8 cellular contexts compared by ENCODE assay signal in the genomic region with DNA sequence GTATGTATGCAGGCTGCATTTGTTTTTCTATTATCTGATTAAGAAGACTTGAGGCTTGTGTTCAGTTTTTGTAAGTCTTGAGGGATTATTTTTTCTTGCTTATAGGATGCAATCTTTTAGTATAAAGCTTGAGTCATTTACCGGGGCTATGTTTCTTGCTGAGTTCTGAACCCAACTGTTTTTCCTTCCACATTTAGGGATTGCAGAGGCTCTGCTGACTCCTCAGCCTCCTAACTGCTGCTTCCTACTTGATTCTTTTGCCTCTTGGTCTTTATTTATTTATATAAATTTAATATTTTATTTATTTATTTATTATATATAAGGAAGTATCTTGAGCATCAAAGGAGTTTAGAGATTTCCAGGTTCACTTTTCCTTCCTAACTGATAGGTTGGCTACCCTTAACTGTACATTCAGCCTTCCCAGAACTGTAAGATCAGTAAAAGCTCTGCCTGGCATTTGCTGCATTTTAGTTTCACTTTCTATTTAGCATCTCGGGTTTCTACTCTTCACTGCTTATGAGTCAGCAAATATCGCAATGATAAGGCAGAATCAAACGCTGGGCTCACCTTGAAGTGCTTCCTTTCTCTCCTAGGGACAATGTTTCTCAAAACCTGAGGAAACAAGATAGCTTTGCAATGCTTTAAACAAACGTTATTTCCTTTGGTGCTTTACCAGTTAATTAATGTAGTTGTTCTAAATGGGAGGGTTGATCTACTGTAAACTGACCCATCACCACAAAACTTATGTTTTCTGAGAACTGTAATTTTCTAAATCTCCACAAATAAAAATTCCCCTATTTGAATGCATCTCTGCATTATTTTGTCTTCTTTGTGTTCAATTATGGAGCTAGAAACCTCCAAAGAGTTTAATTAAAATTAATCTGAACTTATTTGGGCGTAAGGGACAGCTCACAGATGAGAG.
A peak's percentile ranks its signal among the peaks of the same experiment; 100 is the strongest.
DNase-seq lines count a peak whose midpoint lies in the region; ATAC-seq and TF ChIP-seq lines count a peak whose summit lies in the region.

No MANE protein-coding gene starts in this region.

- H3K9me3 ChIP-seq in DND-41 (ENCODE audit: insufficient read depth, low read length, severe bottlenecking) = no peaks in the 10 kb centered on the region
- H3K9me3 ChIP-seq in right cardiac atrium (ENCODE audit: control insufficient read depth, low read length) = no peaks in the 10 kb centered on the region

- WGBS in right cardiac atrium = 20% methylated on average over 6 of the region's 6 CpGs

- no peaks in the 10 kb centered on the region for H3K27me3 ChIP-seq in DND-41 (ENCODE audit: insufficient read depth, low read length, poor library complexity)
- no peaks in the 10 kb centered on the region for H3K27me3 ChIP-seq in right cardiac atrium (ENCODE audit: control insufficient read depth, insufficient read depth)

- H3K9ac ChIP-seq in DND-41 (ENCODE audit: low read depth, low read length) = peak overlapping the region; percentile 34

- H3K27ac ChIP-seq in DND-41 (ENCODE audit: low read length) (peak overlapping the region; percentile 87), right cardiac atrium (ENCODE audit: low read length) (no peak overlapping the region)

- H4K20me1 ChIP-seq in DND-41 (ENCODE audit: insufficient read depth, low read length) = no peaks in the 10 kb centered on the region

- H3K4me1 ChIP-seq in DND-41 (ENCODE audit: insufficient read depth, low read length) = peaks cover 14% of the 10 kb centered on the region
- no peaks in the 10 kb centered on the region for H3K4me1 ChIP-seq in right cardiac atrium (ENCODE audit: control insufficient read depth, insufficient read depth, low read length)

- no peaks in the 10 kb centered on the region for H3K79me2 ChIP-seq in DND-41 (ENCODE audit: insufficient read depth, low read length)

- peak; percentile 57 for DNase-seq in DND-41
- peak; percentile 79 for DNase-seq in NCI-H510A (lab: John Stamatoyannopoulos, UW)
- peak; percentile 73 for DNase-seq in amniotic epithelial cell (ENCODE audit: low read depth)
- no peak for DNase-seq in right cardiac atrium
- peak; percentile 51 for DNase-seq in skeletal muscle cell (ENCODE audit: low read depth)
- DNase-seq in stimulated activated CD4-positive, alpha-beta T cell treated with anti-CD3 and anti-CD28 coated beads, Interleukin-1b, Interleukin-23, amount 100 ng/mL, for 48 hours = no peak

- ATAC-seq in DND-41 (ENCODE audit: insufficient read depth, low read depth) (peak; percentile 97), GM19455 (IDR thresholded peaks at IDR 0.05; ENCODE audit: unreplicated experiment) (peak; percentile 90), HG03457 (IDR thresholded peaks at IDR 0.05; ENCODE audit: unreplicated experiment) (peak; percentile 100), right cardiac atrium (peak; percentile 77 to 84)

- intact Hi-C loops in right cardiac atrium (cut with DNase I) = no loop called here

- peak overlapping the region; percentile 62 for H3K4me2 ChIP-seq in DND-41 (ENCODE audit: insufficient read depth, low read length)

- H2AFZ ChIP-seq in DND-41 (ENCODE audit: low read depth, low read length) = peak overlapping the region; percentile 52

- H3K36me3 ChIP-seq in DND-41 (ENCODE audit: insufficient read depth, low read length) = no peaks in the 10 kb centered on the region

- no peak for TF ChIP-seq CTCF in DND-41 (IDR thresholded peaks at IDR 0.05; ENCODE audit: borderline replicate concordance, extremely low read depth, low read length, poor library complexity, severe bottlenecking)

- H3K4me3 ChIP-seq in DND-41 (ENCODE audit: low read depth in 1 of 2, low read length in 2 of 2) (peak overlapping the region in 1 of 2 experiments; percentile 50; a peak in 2 of 4 replicates), right cardiac atrium (ENCODE audit: low read length) (peak overlapping the region; percentile 58), skeletal muscle cell (ENCODE audit: low read depth, low read length) (peak overlapping the region; percentile 35)

Comparison
In these comparisons a context has a peak if more than half of its experiments do, and no peak if none do; other contexts are left out.
1. DNase-seq: peak in DND-41 (single experiment), NCI-H510A (single experiment), amniotic epithelial cell (single experiment) and skeletal muscle cell (single experiment); none in right cardiac atrium (0 of 3) and stimulated activated CD4-positive, alpha-beta T cell treated with anti-CD3 and anti-CD28 coated beads, Interleukin-1b, Interleukin-23, amount 100 ng/mL, for 48 hours (single experiment).
2. Peak in every context shown above with its lines, with median percentiles within 50 percentile points of each other: ATAC-seq.